Comparison of ENCODE assay signal across 8 cellular contexts in the genomic region with DNA sequence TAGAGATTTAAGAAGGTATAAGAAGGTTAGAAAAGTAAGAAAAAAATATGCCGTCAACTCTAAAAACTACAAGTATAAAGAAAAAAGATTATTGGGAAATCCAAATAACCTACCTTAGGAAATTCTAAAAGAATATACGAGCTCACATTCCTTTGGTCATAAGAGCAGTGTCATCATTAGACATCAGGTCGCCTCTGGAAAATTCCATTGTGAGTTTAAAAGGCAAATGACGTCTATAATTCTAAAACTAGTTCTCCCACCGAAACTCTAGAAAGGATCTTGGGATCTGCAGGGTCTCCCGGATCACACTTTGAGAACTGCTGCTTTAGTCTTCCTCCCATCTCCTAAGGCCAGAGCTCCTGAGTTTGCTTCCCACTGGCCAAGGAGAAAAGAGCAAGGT. TPM values are rescaled to one million over a fixed set of nuclear protein-coding genes. Genes with fewer than 3 reads are reported as not detected.
A peak's percentile ranks its signal among the peaks of the same experiment; 100 is the strongest.
DNase-seq lines count a peak whose midpoint lies in the region; ATAC-seq, FAIRE-seq and TF ChIP-seq lines count a peak whose summit lies in the region.

No MANE protein-coding gene starts in this region.

- peak overlapping the region; percentile 39 for H3K27ac ChIP-seq in AG04450 (ENCODE audit: low read depth, low read length)
- H3K27ac ChIP-seq in astrocyte (ENCODE audit: low read depth, low read length): peak overlapping the region; percentile 81

- peak overlapping the region; percentile 92 for H3K4me3 Mint-ChIP-seq in astrocyte (ENCODE audit: unreplicated experiment)

- peaks cover 2% of the 10 kb centered on the region for H3K36me3 Mint-ChIP-seq in astrocyte (ENCODE audit: low read depth, unreplicated experiment)

- H3K79me2 ChIP-seq in astrocyte (ENCODE audit: insufficient read depth, low read length): peaks cover 22% of the 10 kb centered on the region

- no peak for DNase-seq in AG04450 (ENCODE audit: low read depth, low spot score)
- no peak for DNase-seq in Jurkat, Clone E6-1 (ENCODE audit: low read depth, low spot score)
- no peak for DNase-seq in astrocyte (ENCODE audit: low read depth)
- DNase-seq in NCI-H2227 treated with DMSO at 0.1 percent for 48 hours (lab: John Stamatoyannopoulos, UW): no peak
- DNase-seq in stimulated activated CD4-positive, alpha-beta T cell treated with anti-CD3 and anti-CD28 coated beads, Interleukin-1b, Interleukin-23, amount 100 ng/mL, for 48 hours: no peak
- no peak for DNase-seq in NCI-H1092 (lab: John Stamatoyannopoulos, UW)

- H3K9me3 Mint-ChIP-seq in astrocyte (ENCODE audit: unreplicated experiment): peaks cover 2% of the 10 kb centered on the region

- peak overlapping the region; percentile 74 for H3K27ac Mint-ChIP-seq in astrocyte (ENCODE audit: unreplicated experiment)

- H3K9me3 ChIP-seq in AG04450 (ENCODE audit: control insufficient read depth, insufficient read depth, low read length): no peaks in the 10 kb centered on the region
- H3K9me3 ChIP-seq in astrocyte (ENCODE audit: insufficient read depth, low read depth, low read length): no peaks in the 10 kb centered on the region
- no peaks in the 10 kb centered on the region for H3K9me3 ChIP-seq in mucosa of stomach (ENCODE audit: control insufficient read depth, low read length)

- peaks cover 7% of the 10 kb centered on the region for H3K4me1 Mint-ChIP-seq in astrocyte (ENCODE audit: low read depth, unreplicated experiment)

- no peak for FAIRE-seq in astrocyte (lab: Jason Lieb, UNC)

- CTCF ChIA-PET in AG04450 (lab: Charles Lee): interaction anchor here (0.7 to 5.1 kb wide), 21 partner anchors 11 to 133 kb away, joined by 3 to 63 read pairs (median 4); no protein-coding TSS in a partner anchor

- H3K36me3 ChIP-seq in astrocyte (ENCODE audit: insufficient read depth, low read length) (peaks cover 6% of the 10 kb centered on the region), mucosa of stomach (ENCODE audit: control insufficient read depth, insufficient read depth, low read length) (no peaks in the 10 kb centered on the region)

- peak overlapping the region; percentile 58 for H3K9ac ChIP-seq in astrocyte (ENCODE audit: low read length)
- H3K9ac ChIP-seq in mucosa of stomach (ENCODE audit: low read length): peak overlapping the region; percentile 73

- peaks cover 4% of the 10 kb centered on the region for H3K4me1 ChIP-seq in astrocyte (ENCODE audit: insufficient read depth, low read length)
- no peaks in the 10 kb centered on the region for H3K4me1 ChIP-seq in mucosa of stomach (ENCODE audit: control insufficient read depth, insufficient read depth, low read length)

- no peak for ATAC-seq in HG03095 (IDR thresholded peaks at IDR 0.05; ENCODE audit: unreplicated experiment)

- peaks cover 22% of the 10 kb centered on the region for H4K20me1 ChIP-seq in astrocyte (ENCODE audit: insufficient read depth, low read length)

- H3K4me2 ChIP-seq in astrocyte (ENCODE audit: low read length): peak overlapping the region; percentile 61

- H3K27me3 ChIP-seq in AG04450 (ENCODE audit: control insufficient read depth, insufficient read depth, low read length) (no peaks in the 10 kb centered on the region), astrocyte (ENCODE audit: insufficient read depth, low read length) (no peaks in the 10 kb centered on the region), mucosa of stomach (ENCODE audit: control insufficient read depth, insufficient read depth, low read length) (no peaks in the 10 kb centered on the region)

- TF ChIP-seq CTCF in AG04450 (IDR thresholded peaks at IDR 0.05; ENCODE audit: low read depth, low read length) (no peak), astrocyte (IDR thresholded peaks at IDR 0.05; ENCODE audit: insufficient read depth, low read depth, low read length) (no peak)

- no peak overlapping the region for H2AFZ ChIP-seq in astrocyte (ENCODE audit: low read depth, low read length)

- POLR2A ChIA-PET in AG04450 (lab: Yijun Ruan, JAX): interaction anchor here (0.5 to 2.4 kb wide), 22 partner anchors 8 to 125 kb away, joined by 3 to 60 read pairs (median 4); a partner anchor contains a TSS

- H3K4me3 ChIP-seq in AG04450 (ENCODE audit: low read depth, low read length) (peak overlapping the region; percentile 31), astrocyte (ENCODE audit: insufficient read depth, low read depth, low read length) (no peak overlapping the region), mucosa of stomach (ENCODE audit: low read length) (no peak overlapping the region)
- H3K4me3 ChIP-seq in Jurkat, Clone E6-1 (ENCODE audit: low read length): peak overlapping the region; percentile 31

- H3K27me3 Mint-ChIP-seq in astrocyte (ENCODE audit: low read depth, unreplicated experiment): no peaks in the 10 kb centered on the region

RNA-seq across cellular contexts. Expression of a gene that starts 0.5 kb away (rescaled TPM):
- 151 and 202 TPM in 2 replicates for polyA plus RNA-seq in AG04450 (2011; rRNA removed)
- polyA minus RNA-seq in AG04450 (2011; rRNA and poly(A)+ RNA removed): 59.8 and 63.6 TPM in 2 replicates
- polyA plus RNA-seq in Jurkat, Clone E6-1 (2012; ENCODE audit: insufficient read depth, insufficient read length): 48.2 TPM
- 202 and 224 TPM in 2 replicates for total RNA-seq in astrocyte

RNA-seq across cellular contexts. Expression of a gene that starts 39.4 kb away (rescaled TPM):
- polyA plus RNA-seq in AG04450 (2011; rRNA removed): 45.7 and 62.5 TPM in 2 replicates
- polyA minus RNA-seq in AG04450 (2011; rRNA and poly(A)+ RNA removed): 24.4 and 36.0 TPM in 2 replicates
- not detected for polyA plus RNA-seq in Jurkat, Clone E6-1 (2012; ENCODE audit: insufficient read depth, insufficient read length)
- total RNA-seq in astrocyte: 55.7 and 59.6 TPM in 2 replicates

Comparison
In these comparisons a context has a peak if more than half of its experiments do, and no peak if none do; other contexts are left out.
1. H3K4me3 ChIP-seq: peak in AG04450 (single experiment) and Jurkat, Clone E6-1 (single experiment); none in astrocyte (single experiment) and mucosa of stomach (single experiment).